Comparison of ENCODE assay signal across 27 cellular contexts in the genomic region with DNA sequence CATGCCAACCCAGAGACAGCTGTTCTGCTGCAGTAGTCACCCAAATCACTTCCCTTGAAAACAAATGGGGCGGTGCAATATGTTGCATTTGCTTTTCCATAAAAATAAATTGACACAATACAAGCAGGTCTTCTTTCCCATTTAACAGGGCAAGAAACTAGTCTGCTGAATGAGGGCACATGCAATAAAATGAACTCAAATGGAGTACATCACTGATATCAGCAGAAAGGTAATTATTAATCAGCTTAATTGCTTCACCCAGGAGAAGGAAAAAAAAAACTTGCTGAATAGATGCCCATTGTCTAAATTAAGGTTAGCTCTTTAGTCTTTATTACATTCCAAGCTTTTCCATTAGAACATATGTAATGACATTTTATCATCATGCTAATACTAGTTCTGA.
DNase-seq lines count a peak whose midpoint lies in the region; ATAC-seq, FAIRE-seq and TF ChIP-seq lines count a peak whose summit lies in the region.
"Had no signal": no experiment of that assay in that cellular context is flagged by ENCODE, and none has a peak within 500 bp of the region (broad histone marks: within the 10 kb centered on the region; RNA-seq: fewer than 3 reads in every experiment).

No MANE protein-coding gene starts in this region.

- H3K36me3 ChIP-seq in liver (ENCODE audit: control insufficient read depth in 4 of 4, insufficient read depth in 3 of 4, low read depth in 1 of 4, low read length in 3 of 4) = no peaks in the 10 kb centered on the region
- H3K36me3 ChIP-seq in HepG2 (replicated peaks in 1 of 2; ENCODE audit: control insufficient read depth in 1 of 2, insufficient read depth in 2 of 2, low read length in 2 of 2) = no peaks in the 10 kb centered on the region
- no peaks in the 10 kb centered on the region for H3K36me3 ChIP-seq in hepatocyte (replicated peaks; ENCODE audit: insufficient read depth, low read depth)
- no peaks in the 10 kb centered on the region for H3K36me3 ChIP-seq in prostate gland
- H3K36me3 ChIP-seq: BLaER1 treated with 17β-estradiol and CSF1 and Interleukin-3, amounts not matched to agents 10 nM and 100 nM; HAP-1; SJSA1 had no signal

- intact Hi-C loops in HepG2 (cut with micrococcal nuclease; ENCODE audit: unreplicated experiment) = loop anchor here (5.0 kb wide), 1 partner anchor 33 kb away; no protein-coding TSS in a partner anchor
- intact Hi-C loops in natural killer cell (cut with micrococcal nuclease) = no loop called here
- intact Hi-C loops in prostate gland (cut with DNase I) = loop anchor here (5.0 to 10.0 kb wide), 2 partner anchors 74 to 323 kb away; no protein-coding TSS in a partner anchor

- H3K27me3 ChIP-seq in liver (ENCODE audit: control insufficient read depth in 4 of 4, insufficient read depth in 4 of 4, low read length in 3 of 4) (no peaks in the 10 kb centered on the region), HepG2 (ENCODE audit: control insufficient read depth in 1 of 2, insufficient read depth in 2 of 2, low read length in 2 of 2) (no peaks in the 10 kb centered on the region), hepatocyte (no peaks in the 10 kb centered on the region), prostate gland (replicated peaks; ENCODE audit: insufficient read depth) (no peaks in the 10 kb centered on the region)
- H3K27me3 ChIP-seq: BLaER1 treated with 17β-estradiol and CSF1 and Interleukin-3, amounts not matched to agents 10 nM and 100 nM; SJSA1 had no signal

- WGBS in liver = 38% methylated on average over 1 of the region's 1 CpG
- WGBS in HepG2 (ENCODE audit: low lambda C conversion rate) = 95% methylated on average over 1 of the region's 1 CpG
- WGBS in hepatocyte (ENCODE audit: low lambda C conversion rate, missing lambda C conversion rate) = 54% methylated on average over 1 of the region's 1 CpG
- WGBS in prostate gland = 82% methylated on average over 1 of the region's 1 CpG

- H3K27ac ChIP-seq in liver (ENCODE audit: low read depth in 1 of 2, low read length in 2 of 2) = peak overlapping the region; percentile 55 to 77
- no peak overlapping the region for H3K27ac ChIP-seq in HepG2 (ENCODE audit: extremely low read length, insufficient read depth, low read length)
- peak overlapping the region; percentile 18 for H3K27ac ChIP-seq in hepatocyte
- H3K27ac ChIP-seq in prostate gland = no peak overlapping the region
- H3K27ac ChIP-seq: A549; BLaER1 treated with 17β-estradiol and CSF1 and Interleukin-3, amounts not matched to agents 10 nM and 100 nM; SJSA1 had no signal

- H3K79me2 ChIP-seq in HepG2 (ENCODE audit: insufficient read depth, low read length) (no peaks in the 10 kb centered on the region), hepatocyte (peaks cover 3% of the 10 kb centered on the region)

- no peak for TF ChIP-seq EP300 in HepG2 (IDR thresholded peaks at IDR 0.05; ENCODE audit: low read depth in 2 of 2, low read length in 2 of 2)
- no peak for TF ChIP-seq EP300 in HepG2 (CRISPR knock-in tag; IDR thresholded peaks at IDR 0.05; ENCODE audit: borderline replicate concordance)

- CTCF ChIA-PET in HepG2 (lab: Yijun Ruan, JAX; ENCODE audit: low intra/inter-chr PET ratio, low total read pairs) = interaction anchor here (6.3 kb wide), 1 partner anchor 323 kb away, joined by 94 read pairs; no protein-coding TSS in a partner anchor

- ATAC-seq in HepG2 = no peak
- no peak for ATAC-seq in natural killer cell
- no peak for ATAC-seq in effector memory CD8-positive, alpha-beta T cell (replicated peaks)
- ATAC-seq: A549 had no signal

- H2AFZ ChIP-seq in HepG2 (ENCODE audit: low read length) (no peak overlapping the region), hepatocyte (no peak overlapping the region)

- H3K9me2 ChIP-seq in hepatocyte (replicated peaks; ENCODE audit: insufficient read depth) = no peaks in the 10 kb centered on the region

- DNase-seq in HepG2 (ENCODE audit: low spot score) (no peak), hepatocyte (ENCODE audit: low spot score) (no peak), progenitor cell of endocrine pancreas (ENCODE audit: low spot score, unreplicated experiment) (no peak), natural killer cell (no peak), prostate gland (ENCODE audit: low spot score) (no peak)
- DNase-seq in effector memory CD8-positive, alpha-beta T cell = no peak
- DNase-seq: AML-193; CD4-positive, alpha-beta T cell; DND-41; GOT3; HFFc6; NCI-H1048; NCI-H1436; NCI-H187; NCI-H2081 treated with DMSO at 0.1 percent for 48 hours; NCI-H2171 treated with DMSO at 0.1 percent for 48 hours; NCI-H345; NCI-H510A treated with DMSO at 0.1 percent for 48 hours; NCI-H748 treated with DMSO at 0.1 percent for 48 hours; Right ventricle myocardium superior; RPMI8226 had no signal

- peak overlapping the region; percentile 8 to 54 (median 45) for H3K4me3 ChIP-seq in liver (ENCODE audit: low read depth in 1 of 3, low read length in 3 of 3)
- no peak overlapping the region for H3K4me3 ChIP-seq in HepG2 (replicated peaks in 1 of 3; ENCODE audit: insufficient read depth in 1 of 3, low read depth in 2 of 3, low read length in 3 of 3)
- no peak overlapping the region for H3K4me3 ChIP-seq in hepatocyte
- no peak overlapping the region for H3K4me3 ChIP-seq in prostate gland
- H3K4me3 ChIP-seq: A549; BLaER1 treated with 17β-estradiol and CSF1 and Interleukin-3, amounts not matched to agents 10 nM and 100 nM; HAP-1; SJSA1 had no signal

- POLR2A ChIA-PET in HepG2 (lab: Yijun Ruan, JAX) = interaction anchor here (1.7 to 3.1 kb wide), 2 partner anchors 9 to 31 kb away, joined by 8 to 26 read pairs; no protein-coding TSS in a partner anchor

- no peak for FAIRE-seq in HepG2 (lab: Jason Lieb, UNC)
- FAIRE-seq: A549, GM12892 had no signal

- TF ChIP-seq CTCF in liver (IDR thresholded peaks at IDR 0.05; ENCODE audit: low read depth, low read length, missing input control) = no peak
- no peak for TF ChIP-seq CTCF in HepG2 (CRISPR knock-in tag; IDR thresholded peaks at IDR 0.05)
- TF ChIP-seq CTCF in hepatocyte (IDR thresholded peaks at IDR 0.05; ENCODE audit: poor library complexity) = no peak
- no peak for TF ChIP-seq CTCF in progenitor cell of endocrine pancreas (IDR thresholded peaks at IDR 0.05; ENCODE audit: unreplicated experiment)
- TF ChIP-seq CTCF in natural killer cell (IDR thresholded peaks at IDR 0.05) = no peak
- TF ChIP-seq CTCF in prostate gland (IDR thresholded peaks at IDR 0.05) = no peak

- no peaks in the 10 kb centered on the region for H3K27me3 Mint-ChIP-seq in progenitor cell of endocrine pancreas
- H3K27me3 Mint-ChIP-seq in natural killer cell (ENCODE audit: low read depth in 2 of 2) = peaks cover 17 to 45% of the 10 kb centered on the region in 2 donors
- peaks cover 47 to 64% of the 10 kb centered on the region in 2 donors for H3K27me3 Mint-ChIP-seq in effector memory CD8-positive, alpha-beta T cell

- H3K9ac ChIP-seq in liver (ENCODE audit: low read depth in 1 of 2, low read length in 2 of 2) (peak overlapping the region in 1 of 2 donors; percentile 42), HepG2 (ENCODE audit: insufficient read depth, low read depth, low read length) (no peak overlapping the region)
- H3K9ac ChIP-seq: BLaER1 treated with 17β-estradiol and CSF1 and Interleukin-3, amounts not matched to agents 10 nM and 100 nM had no signal

- H3K4me3 Mint-ChIP-seq in progenitor cell of endocrine pancreas (ENCODE audit: low read depth) (peak overlapping the region; percentile 4), natural killer cell (no peak overlapping the region)
- no peak overlapping the region for H3K4me3 Mint-ChIP-seq in effector memory CD8-positive, alpha-beta T cell
- H3K4me3 Mint-ChIP-seq: CD4-positive, alpha-beta T cell; HFFc6 had no signal

- in situ Hi-C loops in HepG2 (cut with HindIII; ENCODE audit: extremely low pct_ligation_motif_present, low pct_unique_long_range_greater_than_20kb) = loop anchor here (5.0 kb wide), 2 partner anchors 233 to 323 kb away; no protein-coding TSS in a partner anchor

- H3K36me3 Mint-ChIP-seq in progenitor cell of endocrine pancreas (ENCODE audit: insufficient read depth) = no peaks in the 10 kb centered on the region
- H3K36me3 Mint-ChIP-seq in natural killer cell = no peaks in the 10 kb centered on the region
- H3K36me3 Mint-ChIP-seq in effector memory CD8-positive, alpha-beta T cell (ENCODE audit: insufficient read depth) = no peaks in the 10 kb centered on the region

- H3K9me3 ChIP-seq in liver (ENCODE audit: control insufficient read depth in 4 of 4, low read length in 3 of 4) (no peaks in the 10 kb centered on the region), HepG2 (ENCODE audit: low read length) (no peaks in the 10 kb centered on the region), hepatocyte (ENCODE audit: low read depth) (no peaks in the 10 kb centered on the region), prostate gland (no peaks in the 10 kb centered on the region)
- H3K9me3 ChIP-seq: A549; BLaER1 treated with 17β-estradiol and CSF1 and Interleukin-3, amounts not matched to agents 10 nM and 100 nM; HAP-1; SJSA1 had no signal

- H3K9me3 Mint-ChIP-seq in progenitor cell of endocrine pancreas (ENCODE audit: low read depth) (no peaks in the 10 kb centered on the region), natural killer cell (no peaks in the 10 kb centered on the region)
- H3K9me3 Mint-ChIP-seq in effector memory CD8-positive, alpha-beta T cell = no peaks in the 10 kb centered on the region
- H3K9me3 Mint-ChIP-seq: CD4-positive, alpha-beta T cell; HFFc6 had no signal

- H3K4me2 ChIP-seq in HepG2 (ENCODE audit: low read depth, low read length) (no peak overlapping the region), hepatocyte (peak overlapping the region; percentile 52)
- H3K4me2 ChIP-seq: A549; BLaER1 treated with 17β-estradiol and CSF1 and Interleukin-3, amounts not matched to agents 10 nM and 100 nM had no signal

- TF ChIP-seq POLR2A in HepG2 (IDR thresholded peaks at IDR 0.05; ENCODE audit: insufficient read depth in 1 of 2, low read depth in 2 of 2, low read length in 2 of 2) (no peak), prostate gland (IDR thresholded peaks at IDR 0.05) (no peak)

- H4K20me1 ChIP-seq in HepG2 (ENCODE audit: insufficient read depth, low read length) (no peaks in the 10 kb centered on the region), hepatocyte (ENCODE audit: insufficient read depth, poor library complexity, severe bottlenecking) (no peaks in the 10 kb centered on the region)
- H4K20me1 ChIP-seq: BLaER1 treated with 17β-estradiol and CSF1 and Interleukin-3, amounts not matched to agents 10 nM and 100 nM had no signal

- H3K4me1 ChIP-seq in liver (ENCODE audit: control insufficient read depth in 4 of 4, insufficient read depth in 4 of 4, low read length in 3 of 4) = peaks cover 2 to 69% (median 51%) of the 10 kb centered on the region in 4 donors
- H3K4me1 ChIP-seq in HepG2 (ENCODE audit: insufficient read depth, low read length) = peaks cover 63% of the 10 kb centered on the region
- H3K4me1 ChIP-seq in hepatocyte (ENCODE audit: insufficient read depth) = peaks cover 72% of the 10 kb centered on the region
- peaks cover 21% of the 10 kb centered on the region for H3K4me1 ChIP-seq in prostate gland (replicated peaks)
- H3K4me1 ChIP-seq: A549; BLaER1 treated with 17β-estradiol and CSF1 and Interleukin-3, amounts not matched to agents 10 nM and 100 nM; HAP-1; SJSA1 had no signal

- H3K4me1 Mint-ChIP-seq in progenitor cell of endocrine pancreas (ENCODE audit: low read depth) = peaks cover 47% of the 10 kb centered on the region
- no peaks in the 10 kb centered on the region for H3K4me1 Mint-ChIP-seq in natural killer cell
- no peaks in the 10 kb centered on the region for H3K4me1 Mint-ChIP-seq in effector memory CD8-positive, alpha-beta T cell (ENCODE audit: low read depth in 2 of 2)

- H3K27ac Mint-ChIP-seq in progenitor cell of endocrine pancreas (no peak overlapping the region), natural killer cell (no peak overlapping the region)
- H3K27ac Mint-ChIP-seq in effector memory CD8-positive, alpha-beta T cell = no peak overlapping the region
- H3K27ac Mint-ChIP-seq: CD4-positive, alpha-beta T cell; HFFc6 had no signal

- TF ChIP-seq RAD21 in liver (IDR thresholded peaks at IDR 0.05) (peak; percentile 36 to 61), HepG2 (CRISPR knock-in tag; IDR thresholded peaks at IDR 0.05) (no peak)

- no TSS peak for BruUV-seq in HepG2 (replicated peaks; lab: Mats Ljungman, UMichigan)

Comparison
In these comparisons a context has a peak if more than half of its experiments do, and no peak if none do; other contexts are left out.
1. H3K27ac ChIP-seq: peak in liver (2 of 2) and hepatocyte (single experiment); none in HepG2 (single experiment) and prostate gland (0 of 2).
2. H3K4me3 ChIP-seq: peak in liver (3 of 3); none in HepG2 (0 of 3), hepatocyte (single experiment) and prostate gland (0 of 2).